Comparison of ENCODE assay signal across 15 cellular contexts in genomic region chr5:163310992-163311391, GRCh38.
"Had no signal": no experiment of that assay in that cellular context is flagged by ENCODE, and none has a peak within 500 bp of the region (broad histone marks: within the 10 kb centered on the region; RNA-seq: fewer than 3 reads in every experiment).

No MANE protein-coding gene starts in this region.

- H3K27me3 Mint-ChIP-seq: activated naive CD4-positive, alpha-beta T cell treated with anti-CD3 and anti-CD28 coated beads, Interleukin-2, amount 10 ng/mL, durations not matched to agents 7 days and 5 days; stimulated activated naive CD8-positive, alpha-beta T cell treated with anti-CD3 and anti-CD28 coated beads, Interleukin-15, amount 100 ng/mL, for 72 hours had no signal

- H3K4me1 Mint-ChIP-seq: mesothelial cell of epicardium; nephron progenitor cell; stimulated activated naive CD8-positive, alpha-beta T cell treated with anti-CD3 and anti-CD28 coated beads, Interleukin-15, amount 100 ng/mL, for 72 hours had no signal

- H3K27ac ChIP-seq: adrenal gland, gastroesophageal sphincter, heart right ventricle, right lobe of liver had no signal

- DNase-seq: activated CD8-positive, alpha-beta T cell treated with anti-CD3 and anti-CD28 coated beads, Interleukin-2, amount 10 ng/mL, durations not matched to agents 7 days and 5 days; activated naive CD4-positive, alpha-beta T cell treated with anti-CD3 and anti-CD28 coated beads, Interleukin-2, amount 10 ng/mL, durations not matched to agents 7 days and 5 days; adrenal gland; erythroblast; heart right ventricle; left colon; nephron progenitor cell; right lobe of liver; spleen; stimulated activated naive CD8-positive, alpha-beta T cell treated with anti-CD3 and anti-CD28 coated beads, Interleukin-15, amount 100 ng/mL, for 72 hours; T1000 had no signal

- H3K4me3 ChIP-seq: adrenal gland, gastroesophageal sphincter, heart right ventricle, lung, right lobe of liver, spleen had no signal

- H3K4me3 Mint-ChIP-seq: activated CD8-positive, alpha-beta T cell treated with anti-CD3 and anti-CD28 coated beads, Interleukin-2, amount 10 ng/mL, durations not matched to agents 7 days and 5 days; activated naive CD4-positive, alpha-beta T cell treated with anti-CD3 and anti-CD28 coated beads, Interleukin-2, amount 10 ng/mL, durations not matched to agents 7 days and 5 days; mesothelial cell of epicardium; nephron progenitor cell; stimulated activated naive CD8-positive, alpha-beta T cell treated with anti-CD3 and anti-CD28 coated beads, Interleukin-15, amount 100 ng/mL, for 72 hours; type B pancreatic cell had no signal

- H3K27me3 ChIP-seq: adrenal gland, gastroesophageal sphincter, heart right ventricle, right lobe of liver, spleen had no signal

- ATAC-seq: activated CD8-positive, alpha-beta T cell treated with anti-CD3 and anti-CD28 coated beads, Interleukin-2, amount 10 ng/mL, durations not matched to agents 7 days and 5 days; gastroesophageal sphincter; heart right ventricle; left colon; right lobe of liver; stimulated activated naive CD8-positive, alpha-beta T cell treated with anti-CD3 and anti-CD28 coated beads, Interleukin-15, amount 100 ng/mL, for 72 hours had no signal

- H3K36me3 ChIP-seq: adrenal gland, gastroesophageal sphincter, heart right ventricle, right lobe of liver, spleen had no signal

- H3K9me3 Mint-ChIP-seq: activated naive CD4-positive, alpha-beta T cell treated with anti-CD3 and anti-CD28 coated beads, Interleukin-2, amount 10 ng/mL, durations not matched to agents 7 days and 5 days; type B pancreatic cell had no signal

- H3K4me1 ChIP-seq: adrenal gland, gastroesophageal sphincter, right lobe of liver, spleen had no signal

- H3K36me3 Mint-ChIP-seq: activated naive CD4-positive, alpha-beta T cell treated with anti-CD3 and anti-CD28 coated beads, Interleukin-2, amount 10 ng/mL, durations not matched to agents 7 days and 5 days had no signal

- H3K9me3 ChIP-seq: adrenal gland, right lobe of liver had no signal

- H3K27ac Mint-ChIP-seq: activated CD8-positive, alpha-beta T cell treated with anti-CD3 and anti-CD28 coated beads, Interleukin-2, amount 10 ng/mL, durations not matched to agents 7 days and 5 days; activated naive CD4-positive, alpha-beta T cell treated with anti-CD3 and anti-CD28 coated beads, Interleukin-2, amount 10 ng/mL, durations not matched to agents 7 days and 5 days; mesothelial cell of epicardium; nephron progenitor cell; stimulated activated naive CD8-positive, alpha-beta T cell treated with anti-CD3 and anti-CD28 coated beads, Interleukin-15, amount 100 ng/mL, for 72 hours; type B pancreatic cell had no signal
